ENCODE assay signal across 23 cellular contexts in genomic region chr21:35622612-35623011, GRCh38.
"Had no signal": no experiment of that assay in that cellular context is flagged by ENCODE, and none has a peak within 500 bp of the region (broad histone marks: within the 10 kb centered on the region; RNA-seq: fewer than 3 reads in every experiment).

No MANE protein-coding gene starts in this region.

- DNase-seq: effector memory CD8-positive, alpha-beta T cell; foreskin keratinocyte; head of caudate nucleus; hippocampal formation; left colon; left ventricle myocardium superior; mesenchymal stem cell; midbrain; right lobe of liver; stimulated activated CD4-positive, alpha-beta T cell treated with anti-CD3 and anti-CD28 coated beads, Interleukin-15, amount 100 ng/mL, for 24 hours; stimulated activated CD4-positive, alpha-beta T cell treated with anti-CD3 and anti-CD28 coated beads, Interleukin-1b, Interleukin-23, amount 100 ng/mL, for 48 hours; stimulated activated CD4-positive, alpha-beta T cell treated with anti-CD3 and anti-CD28 coated beads, Interleukin-4, amount 100 ng/mL, for 24 hours; testis; upper lobe of right lung had no signal

- H3K36me3 Mint-ChIP-seq: natural killer cell treated with Interleukin-12 subunit alpha and Interleukin-12 subunit beta and Interleukin-15 and Interleukin-18, amount 100 ng/mL, for 72 hours; stimulated activated memory B cell treated with anti-CD40 and anti-IgM and Interleukin-4, amounts not matched to agents 10 μg/mL and 1 μg/mL and 100 μg/mL, for 72 hours had no signal

- H3K27me3 ChIP-seq: foreskin keratinocyte, right lobe of liver, testis, tibial nerve, upper lobe of right lung, vagina had no signal

- H3K4me1 ChIP-seq: parathyroid adenoma, prostate gland, right lobe of liver, testis, tibial nerve, upper lobe of right lung, vagina had no signal

- H3K4me1 Mint-ChIP-seq: stimulated activated memory B cell treated with anti-CD40 and anti-IgM and Interleukin-4, amounts not matched to agents 10 μg/mL and 1 μg/mL and 100 μg/mL, for 72 hours had no signal

- H3K4me3 ChIP-seq: lung, prostate gland, right lobe of liver, testis, tibial nerve, upper lobe of right lung, vagina had no signal

- H3K9me3 Mint-ChIP-seq: dendritic cell treated with granulocyte-macrophage colony-stimulating factor and Interleukin-4, amounts not matched to agents 40 ng/mL and 50 ng/mL, for 4 days; effector memory CD8-positive, alpha-beta T cell; natural killer cell treated with Interleukin-12 subunit alpha and Interleukin-12 subunit beta and Interleukin-15 and Interleukin-18, amount 100 ng/mL, for 72 hours; stimulated activated memory B cell treated with anti-CD40 and anti-IgM and Interleukin-4, amounts not matched to agents 10 μg/mL and 1 μg/mL and 100 μg/mL, for 72 hours; stimulated activated naive CD8-positive, alpha-beta T cell treated with anti-CD3 and anti-CD28 coated beads, Interleukin-15, Interleukin-2, amounts not matched to agents 100 ng/mL and 50 ng/mL, for 24 hours had no signal

- ATAC-seq: effector memory CD8-positive, alpha-beta T cell; foreskin keratinocyte; left colon; left ventricle myocardium superior; natural killer cell treated with Interleukin-12 subunit alpha and Interleukin-12 subunit beta and Interleukin-15 and Interleukin-18, amount 100 ng/mL, for 72 hours; right lobe of liver; stimulated activated memory B cell treated with anti-CD40 and anti-IgM and Interleukin-4, amounts not matched to agents 10 μg/mL and 1 μg/mL and 100 μg/mL, for 72 hours; upper lobe of right lung had no signal

- H3K4me3 Mint-ChIP-seq: dendritic cell treated with granulocyte-macrophage colony-stimulating factor and Interleukin-4, amounts not matched to agents 40 ng/mL and 50 ng/mL, for 4 days; effector memory CD8-positive, alpha-beta T cell; natural killer cell treated with Interleukin-12 subunit alpha and Interleukin-12 subunit beta and Interleukin-15 and Interleukin-18, amount 100 ng/mL, for 72 hours; stimulated activated memory B cell treated with anti-CD40 and anti-IgM and Interleukin-4, amounts not matched to agents 10 μg/mL and 1 μg/mL and 100 μg/mL, for 72 hours; stimulated activated naive CD8-positive, alpha-beta T cell treated with anti-CD3 and anti-CD28 coated beads, Interleukin-15, Interleukin-2, amounts not matched to agents 100 ng/mL and 50 ng/mL, for 24 hours had no signal

- H3K9ac ChIP-seq: parathyroid adenoma had no signal

- H3K27ac Mint-ChIP-seq: dendritic cell treated with granulocyte-macrophage colony-stimulating factor and Interleukin-4, amounts not matched to agents 40 ng/mL and 50 ng/mL, for 4 days; effector memory CD8-positive, alpha-beta T cell; natural killer cell treated with Interleukin-12 subunit alpha and Interleukin-12 subunit beta and Interleukin-15 and Interleukin-18, amount 100 ng/mL, for 72 hours; stimulated activated memory B cell treated with anti-CD40 and anti-IgM and Interleukin-4, amounts not matched to agents 10 μg/mL and 1 μg/mL and 100 μg/mL, for 72 hours; stimulated activated naive CD8-positive, alpha-beta T cell treated with anti-CD3 and anti-CD28 coated beads, Interleukin-15, Interleukin-2, amounts not matched to agents 100 ng/mL and 50 ng/mL, for 24 hours had no signal

- H3K36me3 ChIP-seq: prostate gland, right lobe of liver, tibial nerve, upper lobe of right lung, vagina had no signal

- H3K27ac ChIP-seq: foreskin keratinocyte, parathyroid adenoma, prostate gland, right lobe of liver, testis, tibial nerve, upper lobe of right lung, vagina had no signal

- H3K9me3 ChIP-seq: prostate gland, right lobe of liver, testis, upper lobe of right lung, vagina had no signal
